ENCODE assay signal across 8 cellular contexts in genomic region chr3:142315978-142316388, GRCh38.
DNase-seq lines count a peak whose midpoint lies in the region; ATAC-seq and TF ChIP-seq lines count a peak whose summit lies in the region.
"Not testable (repeated sequence)": the region's sequence is repeated elsewhere in the genome, so short reads cannot be mapped to it uniquely, and the experiment has no call there.

No MANE protein-coding gene starts in this region.

- H2AK9ac ChIP-seq in IMR-90 (replicated peaks; ENCODE audit: low read depth, low read length, poor library complexity): not testable (repeated sequence)

- in situ Hi-C loops in IMR-90 (cut with MboI; ENCODE audit: low sequenced_read_pairs): not testable (repeated sequence)

- not testable (repeated sequence) for H3K56ac ChIP-seq in IMR-90 (ENCODE audit: extremely low read depth, insufficient read depth, low read length)

- H4K91ac ChIP-seq in IMR-90 (ENCODE audit: insufficient read depth, low read depth, low read length): not testable (repeated sequence)

- peak; percentile 40 for DNase-seq in EH (ENCODE audit: low read depth)
- DNase-seq in IMR-90: peak; percentile 74
- DNase-seq in PC-3: peak; percentile 38
- not testable (repeated sequence) for DNase-seq in WTC11 (ENCODE audit: low spot score); left lobe of liver (ENCODE audit: low spot score)
- DNase-seq in erythroblast (lab: John Stamatoyannopoulos, UW): peak; percentile 36 to 78

- not testable (repeated sequence) for H3F3A ChIP-seq in PC-3 (ENCODE audit: low read length, unreplicated experiment)

- ATAC-seq in IMR-90 (ENCODE audit: low read depth) (peak; percentile 67), PC-3 (peak; percentile 60), left lobe of liver (peak; percentile 69)
- ATAC-seq in WTC11: not testable (repeated sequence)

- not testable (repeated sequence) for H3K79me1 ChIP-seq in IMR-90 (ENCODE audit: low read depth in 1 of 2, low read length in 2 of 2)

- H2BK20ac ChIP-seq in IMR-90 (ENCODE audit: low read depth, low read length): not testable (repeated sequence)

- intact Hi-C loops in IMR-90 (cut with micrococcal nuclease): not testable (repeated sequence)
- intact Hi-C loops in PC-3 (cut with micrococcal nuclease): loop anchor here (5.0 kb wide), 1 partner anchor 46 kb away; no protein-coding TSS in a partner anchor

- not testable (repeated sequence) for TF ChIP-seq CTCF in C4-2B (conservative IDR thresholded peaks at IDR 0.05); IMR-90 (conservative IDR thresholded peaks at IDR 0.05; ENCODE audit: low read depth, low read length); PC-3 (conservative IDR thresholded peaks at IDR 0.05; ENCODE audit: low read depth, low read length); WTC11 (IDR thresholded peaks at IDR 0.05)

- peak overlapping the region; percentile 42; the same call in 1 of the 2 replicates for H3K27ac ChIP-seq in C4-2B
- H3K27ac ChIP-seq in IMR-90 (ENCODE audit: insufficient read depth, low read length); PC-3 (ENCODE audit: low read length): not testable (repeated sequence)
- peak overlapping the region; percentile 0 for H3K27ac ChIP-seq in mesodermal cell (ENCODE audit: low read depth, low read length, severe bottlenecking)

- not testable (repeated sequence) for H3K23ac ChIP-seq in IMR-90 (ENCODE audit: low read depth, low read length)

- H3K27ac Mint-ChIP-seq in WTC11: not testable (repeated sequence)

- H3K9ac ChIP-seq in IMR-90 (ENCODE audit: low read depth, low read length); PC-3 (ENCODE audit: low read length): not testable (repeated sequence)

- TF ChIP-seq RAD21 in IMR-90 (IDR thresholded peaks at IDR 0.05; ENCODE audit: low read length): not testable (repeated sequence)

- H2AFZ ChIP-seq in IMR-90 (replicated peaks; ENCODE audit: low read length, poor library complexity); PC-3 (ENCODE audit: low read length): not testable (repeated sequence)

- H2BK15ac ChIP-seq in IMR-90 (ENCODE audit: low read depth, low read length): not testable (repeated sequence)

- H2BK5ac ChIP-seq in IMR-90 (ENCODE audit: low read depth, low read length, poor library complexity, severe bottlenecking): not testable (repeated sequence)

- not testable (repeated sequence) for H4K8ac ChIP-seq in IMR-90 (ENCODE audit: low read depth in 2 of 2, low read length in 2 of 2)

- not testable (repeated sequence) for H3K9me1 ChIP-seq in IMR-90 (ENCODE audit: insufficient read depth, low read length)

- not testable (repeated sequence) for H4K5ac ChIP-seq in IMR-90 (ENCODE audit: low read depth, low read length)

- H2BK120ac ChIP-seq in IMR-90 (ENCODE audit: low read depth, low read length): not testable (repeated sequence)

- H3K9me3 Mint-ChIP-seq in WTC11: not testable (repeated sequence)

- H3K9me3 ChIP-seq in IMR-90 (ENCODE audit: control insufficient read depth, insufficient read depth, low read length); PC-3 (ENCODE audit: low read length); mesodermal cell (ENCODE audit: control insufficient read depth, low read length): not testable (repeated sequence)

- H3K4ac ChIP-seq in IMR-90 (ENCODE audit: low read depth, low read length): not testable (repeated sequence)

- not testable (repeated sequence) for H3K9me2 ChIP-seq in PC-3 (replicated peaks; ENCODE audit: low read length)

- H3K14ac ChIP-seq in IMR-90 (replicated peaks; ENCODE audit: low read depth, low read length): not testable (repeated sequence)

- H3K4me3 Mint-ChIP-seq in WTC11: not testable (repeated sequence)

- not testable (repeated sequence) for BruUV-seq in IMR-90 (replicated peaks; lab: Mats Ljungman, UMichigan); PC-3 (replicated peaks; lab: Mats Ljungman, UMichigan)

- H3K4me1 Mint-ChIP-seq in WTC11: not testable (repeated sequence)

- not testable (repeated sequence) for TF ChIP-seq POLR2A in IMR-90 (IDR thresholded peaks at IDR 0.05; ENCODE audit: low read depth, low read length); erythroblast (IDR thresholded peaks at IDR 0.05; ENCODE audit: low read length)

- H3K36me3 Mint-ChIP-seq in WTC11: not testable (repeated sequence)

- not testable (repeated sequence) for H3K4me2 ChIP-seq in IMR-90 (ENCODE audit: low read depth, low read length); PC-3 (ENCODE audit: low read length)

- H3K79me2 ChIP-seq in PC-3 (ENCODE audit: low read length): not testable (repeated sequence)

- not testable (repeated sequence) for H3K4me3 ChIP-seq in IMR-90 (ENCODE audit: insufficient read depth, low read depth, low read length); PC-3 (ENCODE audit: low read length); mesodermal cell (ENCODE audit: extremely low read depth, insufficient read depth, low read length, poor library complexity, severe bottlenecking)

- not testable (repeated sequence) for H4K20me1 ChIP-seq in IMR-90 (ENCODE audit: insufficient read depth, low read length); PC-3 (ENCODE audit: low read length)

- H3K27me3 Mint-ChIP-seq in WTC11 (ENCODE audit: low read depth): not testable (repeated sequence)

- not testable (repeated sequence) for H3K27me3 ChIP-seq in IMR-90 (ENCODE audit: control insufficient read depth, insufficient read depth, low read length); PC-3 (ENCODE audit: low read length)

- no CpG with 5 or more reads among the region's 2 CpGs for WGBS in IMR-90 (ENCODE audit: extremely low coverage in 2 of 2, insufficient read length in 1 of 2), 2 experiments
- WGBS in mesodermal cell (ENCODE audit: insufficient coverage in 2 of 2), 2 experiments: 100% methylated on average over 1 to 2 of the region's 2 CpGs

- dilution Hi-C loops in IMR-90 (cut with HindIII; ENCODE audit: low sequenced_read_pairs, unreplicated experiment): not testable (repeated sequence)

- CTCF ChIA-PET in IMR-90 (lab: Yijun Ruan, JAX); PC-3 (lab: Charles Lee); WTC11 (lab: Charles Lee): not testable (repeated sequence)

- not testable (repeated sequence) for H3K18ac ChIP-seq in IMR-90 (ENCODE audit: low read depth, low read length)

- POLR2A ChIA-PET in IMR-90 (lab: Charles Lee; ENCODE audit: unreplicated experiment); PC-3 (lab: Charles Lee; ENCODE audit: unreplicated experiment): not testable (repeated sequence)
- POLR2A ChIA-PET in WTC11 (lab: Charles Lee): interaction anchor here (0.6 kb wide), 1 partner anchor 10 kb away, joined by 3 read pairs; no protein-coding TSS in a partner anchor

- H3K4me1 ChIP-seq in IMR-90 (ENCODE audit: control insufficient read depth, insufficient read depth, low read length): not testable (repeated sequence)
- peaks cover 25% of the 10 kb centered on the region for H3K4me1 ChIP-seq in PC-3 (ENCODE audit: insufficient read depth, low read length)
- peaks cover 12% of the 10 kb centered on the region for H3K4me1 ChIP-seq in mesodermal cell (ENCODE audit: control insufficient read depth, insufficient read depth, low read length, poor library complexity, severe bottlenecking)

- H3K36me3 ChIP-seq in IMR-90 (ENCODE audit: control insufficient read depth, insufficient read depth, low read length): peaks cover 19% of the 10 kb centered on the region
- not testable (repeated sequence) for H3K36me3 ChIP-seq in PC-3 (ENCODE audit: low read depth, low read length)
- peaks cover 20% of the 10 kb centered on the region for H3K36me3 ChIP-seq in mesodermal cell (ENCODE audit: control insufficient read depth, insufficient read depth, low read length)

- H2AK5ac ChIP-seq in IMR-90 (ENCODE audit: low read depth, low read length): not testable (repeated sequence)

TF ChIP-seq in WTC11, 78 proteins besides CTCF, POLR2A, EP300 and RAD21:
- 0 out of 2 replicates have a peak, but pooled peaks have one; percentile 23 for TF ChIP-seq GABPB1 (CRISPR knock-in tag; IDR thresholded peaks at IDR 0.05)
